ENCODE assay signal across 7 cellular contexts in the genomic region with DNA sequence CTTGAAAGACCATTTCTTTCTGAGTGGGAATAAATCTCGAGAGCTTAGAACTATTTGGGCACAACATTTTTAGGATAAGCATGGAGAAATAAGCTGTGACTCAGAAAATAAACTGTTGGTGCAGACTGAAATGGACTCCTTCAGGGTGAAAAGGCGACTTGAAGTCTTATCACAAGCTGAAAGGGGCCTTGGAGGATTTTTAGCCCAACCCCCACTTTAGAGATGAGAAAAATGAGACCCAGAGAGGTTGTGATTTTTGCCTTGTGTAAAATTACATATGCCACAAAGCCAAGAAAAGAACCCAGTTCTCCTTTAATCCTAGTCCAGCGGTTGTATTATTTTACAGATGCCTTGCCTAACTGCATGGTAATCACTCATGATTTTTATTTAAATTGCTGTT. TPM values are rescaled to one million over a fixed set of nuclear protein-coding genes. Genes with fewer than 3 reads are reported as not detected.
DNase-seq lines count a peak whose midpoint lies in the region; ATAC-seq and TF ChIP-seq lines count a peak whose summit lies in the region.

No MANE protein-coding gene starts in this region.

- no peaks in the 10 kb centered on the region for H3K9me3 Mint-ChIP-seq in nephron progenitor cell

- H3K27ac Mint-ChIP-seq in nephron progenitor cell = peak overlapping the region; percentile 89

- peaks cover 34% of the 10 kb centered on the region for H3K36me3 ChIP-seq in NT2/D1 (ENCODE audit: insufficient read depth, insufficient read length, low read length)

- peaks cover 39% of the 10 kb centered on the region for H3K4me1 Mint-ChIP-seq in nephron progenitor cell

- peaks cover 2% of the 10 kb centered on the region for H3K27me3 ChIP-seq in NT2/D1 (ENCODE audit: insufficient read depth, insufficient read length)

- ATAC-seq in GM18519 (IDR thresholded peaks at IDR 0.05; ENCODE audit: low FRiP score, unreplicated experiment) (no peak), HG02588 (IDR thresholded peaks at IDR 0.05; ENCODE audit: unreplicated experiment) (no peak)

- DNase-seq in GM12865 (ENCODE audit: low read depth) (peak; percentile 38), NT2/D1 (ENCODE audit: low read depth, low spot score) (no peak), dermis blood vessel endothelial cell (peak; percentile 48), nephron progenitor cell (no peak)
- DNase-seq in activated effector memory CD4-positive, alpha-beta T cell treated with Interleukin-2 at 50 U/mL for 16 hours = no peak

- H3K27me3 Mint-ChIP-seq in nephron progenitor cell (ENCODE audit: low read depth, poor library complexity) = peaks cover 12% of the 10 kb centered on the region

- H3K4me3 Mint-ChIP-seq in nephron progenitor cell = peak overlapping the region; percentile 93

- H3K4me3 ChIP-seq in GM12865 (ENCODE audit: low read depth, low read length) (peak overlapping the region; percentile 94), NT2/D1 (ENCODE audit: insufficient read length, low read depth) (peak overlapping the region; percentile 93)

- H3K4me1 ChIP-seq in NT2/D1 (ENCODE audit: insufficient read depth, insufficient read length) = no peaks in the 10 kb centered on the region

- peaks cover 6% of the 10 kb centered on the region for H3K36me3 Mint-ChIP-seq in nephron progenitor cell (ENCODE audit: low read depth)

- TF ChIP-seq CTCF in GM12865 (IDR thresholded peaks at IDR 0.05; ENCODE audit: insufficient read depth, low read depth, low read length, missing control alignments) (no peak), nephron progenitor cell (IDR thresholded peaks at IDR 0.05) (no peak)

- peak overlapping the region; percentile 88 for H3K9ac ChIP-seq in NT2/D1 (ENCODE audit: insufficient read length, low read depth)

- no peaks in the 10 kb centered on the region for H3K9me3 ChIP-seq in NT2/D1 (ENCODE audit: insufficient read depth, low read length)

RNA-seq across cellular contexts. Expression of a gene that starts 1.5 kb away (rescaled TPM):
- 129 and 199 TPM in 2 replicates for total RNA-seq in dermis blood vessel endothelial cell

Comparison
In these comparisons a context has a peak if more than half of its experiments do, and no peak if none do; other contexts are left out.
1. DNase-seq: peak in GM12865 (single experiment) and dermis blood vessel endothelial cell (single experiment); none in NT2/D1 (single experiment), nephron progenitor cell (single experiment) and activated effector memory CD4-positive, alpha-beta T cell treated with Interleukin-2 at 50 U/mL for 16 hours (single experiment).